14 cellular contexts compared by ENCODE assay signal in the genomic region with DNA sequence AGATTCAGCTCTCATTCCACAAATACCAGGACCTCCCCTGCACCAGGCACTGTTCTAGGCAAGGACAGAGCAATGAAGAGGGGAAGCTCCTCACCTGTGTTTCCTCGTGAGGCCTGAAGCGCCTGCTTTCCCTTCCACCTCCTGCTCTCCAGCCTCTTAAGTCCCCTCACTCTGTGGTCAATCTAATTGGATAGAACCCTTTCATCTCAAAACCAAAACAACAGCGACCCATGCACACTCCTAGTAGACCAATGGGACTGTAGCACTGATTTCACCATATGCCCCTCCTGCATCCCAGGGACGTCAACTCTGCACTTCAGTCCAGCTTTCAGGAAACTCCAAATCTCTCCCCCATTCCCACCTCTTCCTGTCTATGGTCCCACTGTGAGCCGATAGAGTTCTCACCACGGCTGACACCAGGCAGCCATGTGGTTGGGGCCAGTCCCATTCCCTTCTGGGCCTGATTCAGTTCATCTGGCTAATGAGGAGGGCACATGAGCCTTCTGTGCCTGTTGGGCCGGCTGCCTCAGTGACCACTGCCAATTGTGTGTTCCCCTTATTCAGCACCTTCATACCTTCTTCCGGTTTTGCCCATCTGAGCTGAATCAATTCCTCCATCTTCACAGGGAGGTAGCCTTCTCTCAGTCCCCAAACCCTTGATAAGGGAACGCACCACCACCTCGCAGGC. TPM values are rescaled to one million over a fixed set of nuclear protein-coding genes. Genes with fewer than 3 reads are reported as not detected.
DNase-seq lines count a peak whose midpoint lies in the region; ATAC-seq and TF ChIP-seq lines count a peak whose summit lies in the region.
"Had no signal": no experiment of that assay in that cellular context is flagged by ENCODE, and none has a peak within 500 bp of the region (broad histone marks: within the 10 kb centered on the region; RNA-seq: fewer than 3 reads in every experiment).

No MANE protein-coding gene starts in this region.

- H3K9me3 ChIP-seq in mammary epithelial cell (replicated peaks; ENCODE audit: insufficient read depth, low read length) (no peaks in the 10 kb centered on the region), tibial artery (no peaks in the 10 kb centered on the region)
- H3K9me3 ChIP-seq: HAP-1 had no signal

- CTCF ChIA-PET in mammary epithelial cell (lab: Charles Lee; ENCODE audit: low non-redundant PET): no interaction called here

- TF ChIP-seq CTCF in mammary epithelial cell (conservative IDR thresholded peaks at IDR 0.05 in 1 of 2, IDR thresholded peaks at IDR 0.05 in 1 of 2; ENCODE audit: extremely low read depth in 1 of 2, insufficient read depth in 1 of 2, low read depth in 1 of 2, low read length in 2 of 2) (no peak), tibial artery (IDR thresholded peaks at IDR 0.05) (no peak)

- no peak for ATAC-seq in GM19463 (IDR thresholded peaks at IDR 0.05; ENCODE audit: unreplicated experiment)
- ATAC-seq: naive thymus-derived CD4-positive, alpha-beta T cell had no signal

- H3K27me3 ChIP-seq in mammary epithelial cell (ENCODE audit: insufficient read depth, low read length) (no peaks in the 10 kb centered on the region), tibial artery (no peaks in the 10 kb centered on the region)

- DNase-seq in DMS 273 (lab: John Stamatoyannopoulos, UW; ENCODE audit: unreplicated experiment) (peak; percentile 22), DMS 273 treated with DMSO at 0.1 percent for 48 hours (lab: John Stamatoyannopoulos, UW) (no peak), mammary epithelial cell (no peak), lung microvascular endothelial cell (ENCODE audit: low read depth in 2 of 2) (peak; percentile 19 to 35), tibial artery (peak in 1 of 2 donors; percentile 49), NCI-H2029 (lab: John Stamatoyannopoulos, UW) (no peak), NCI-H2029 treated with DMSO at 0.1 percent for 48 hours (lab: John Stamatoyannopoulos, UW) (no peak)
- DNase-seq: activated naive CD4-positive, alpha-beta T cell treated with Interleukin-2 at 50 U/mL for 16 hours; cerebellar nuclear complex; kidney; naive thymus-derived CD4-positive, alpha-beta T cell had no signal

- in situ Hi-C loops in mammary epithelial cell (cut with MboI; ENCODE audit: low sequenced_read_pairs in 2 of 2): no loop called here

- BruUV-seq in mammary epithelial cell (replicated peaks; lab: Mats Ljungman, UMichigan): TSS peak; percentile 82

- H3K4me3 ChIP-seq in mammary epithelial cell (replicated peaks in 1 of 3; ENCODE audit: insufficient read depth in 1 of 3, low read depth in 2 of 3, low read length in 3 of 3) (no peak overlapping the region), tibial artery (no peak overlapping the region)
- H3K4me3 ChIP-seq: HAP-1 had no signal

- H3K4me1 ChIP-seq in mammary epithelial cell (ENCODE audit: insufficient read depth, low read length): peaks cover 37% of the 10 kb centered on the region
- peaks cover 0 to 30% (median 7%) of the 10 kb centered on the region in 4 donors for H3K4me1 ChIP-seq in tibial artery

- dilution Hi-C loops in mammary epithelial cell (cut with HindIII; ENCODE audit: low sequenced_read_pairs): no loop called here

- intact Hi-C loops in mammary epithelial cell (cut with micrococcal nuclease) (loop anchor here (1.0 to 2.0 kb wide), 3 partner anchors 33 to 85 kb away; no protein-coding TSS in a partner anchor), tibial artery (cut with DNase I; ENCODE audit: low total_unique reads) (no loop called here)

- peak overlapping the region; percentile 57 for H3K27ac ChIP-seq in mammary epithelial cell (ENCODE audit: insufficient read depth, low read depth, low read length)
- peak overlapping the region; percentile 16 to 28 for H3K27ac ChIP-seq in tibial artery
- H3K27ac ChIP-seq: 22Rv1 had no signal

- H4K20me1 ChIP-seq in mammary epithelial cell (ENCODE audit: insufficient read depth, low read length): no peaks in the 10 kb centered on the region

- H3K4me2 ChIP-seq in mammary epithelial cell (ENCODE audit: insufficient read depth, low read depth, low read length): peak overlapping the region; percentile 10

- H3K79me2 ChIP-seq in mammary epithelial cell (ENCODE audit: insufficient read depth, low read length): no peaks in the 10 kb centered on the region

- no peak overlapping the region for H3K9ac ChIP-seq in mammary epithelial cell (ENCODE audit: insufficient read depth, low read length)

- H3K36me3 ChIP-seq in mammary epithelial cell (ENCODE audit: insufficient read depth, low read length) (no peaks in the 10 kb centered on the region), tibial artery (no peaks in the 10 kb centered on the region)
- H3K36me3 ChIP-seq: HAP-1 had no signal

- WGBS in mammary epithelial cell (ENCODE audit: low coverage, missing lambda C conversion rate): 94% methylated on average over 9 of the region's 10 CpGs

- H2AFZ ChIP-seq in mammary epithelial cell (ENCODE audit: low read depth, low read length): peak overlapping the region; percentile 1

RNA-seq across cellular contexts. Expression of a gene that starts 33.3 kb away (rescaled TPM):
- total RNA-seq in mammary epithelial cell: 100 to 1,000 TPM; 213 to 257 TPM
- polyA plus RNA-seq in mammary epithelial cell: 279 TPM
- 256 TPM for polyA minus RNA-seq in mammary epithelial cell
- total RNA-seq in lung microvascular endothelial cell: 74.1 and 108 TPM in 2 replicates

RNA-seq across cellular contexts. Expression of a gene that starts 55.6 kb away (rescaled TPM):
- 10 to 100 TPM; 42.7 to 43.3 TPM for total RNA-seq in mammary epithelial cell
- 42.4 TPM for polyA plus RNA-seq in mammary epithelial cell
- polyA minus RNA-seq in mammary epithelial cell: 59.1 TPM
- 24.0 and 31.9 TPM in 2 replicates for total RNA-seq in lung microvascular endothelial cell

Comparison
In these comparisons a context has a peak if more than half of its experiments do, and no peak if none do; other contexts are left out.
1. DNase-seq: peak in DMS 273 (single experiment) and lung microvascular endothelial cell (2 of 2); none in DMS 273 treated with DMSO at 0.1 percent for 48 hours (single experiment), mammary epithelial cell (single experiment), NCI-H2029 (single experiment) and NCI-H2029 treated with DMSO at 0.1 percent for 48 hours (single experiment).